26 cellular contexts compared by ENCODE assay signal in genomic region chr14:50985816-50986396, GRCh38. TPM values are rescaled to one million over a fixed set of nuclear protein-coding genes. Genes with fewer than 3 reads are reported as not detected.
A peak's percentile ranks its signal among the peaks of the same experiment; 100 is the strongest.
DNase-seq lines count a peak whose midpoint lies in the region; ATAC-seq and TF ChIP-seq lines count a peak whose summit lies in the region.
"Had no signal": no experiment of that assay in that cellular context is flagged by ENCODE, and none has a peak within 500 bp of the region (broad histone marks: within the 10 kb centered on the region; RNA-seq: fewer than 3 reads in every experiment).

No MANE protein-coding gene starts in this region.

- no peak for TF ChIP-seq POLR2A in body of pancreas (IDR thresholded peaks at IDR 0.05)

- H2BK5ac ChIP-seq in neuronal stem cell (ENCODE audit: low read length), result no peak overlapping the region

- no peak overlapping the region for H2BK15ac ChIP-seq in neuronal stem cell (ENCODE audit: low read length)

- H3K27ac ChIP-seq in brain microvascular endothelial cell (no peak overlapping the region), neuronal stem cell (replicated peaks; ENCODE audit: low read length) (no peak overlapping the region), body of pancreas (no peak overlapping the region)
- H3K27ac ChIP-seq: BLaER1, suprapubic skin had no signal

- ATAC-seq in body of pancreas, result no peak

- H3K23ac ChIP-seq in neuronal stem cell (ENCODE audit: low read depth, low read length, poor library complexity), result peak overlapping the region; percentile 1

- H3K9ac ChIP-seq in neuronal stem cell (ENCODE audit: low read depth, low read length, poor library complexity), result no peak overlapping the region
- H3K9ac ChIP-seq: BLaER1 had no signal

- H3K27me3 ChIP-seq in HAP-1 (ENCODE audit: low read depth) (no peaks in the 10 kb centered on the region), brain microvascular endothelial cell (replicated peaks) (no peaks in the 10 kb centered on the region), neuronal stem cell (ENCODE audit: control insufficient read depth in 3 of 3, insufficient read depth in 3 of 3, low read depth in 1 of 3, low read length in 3 of 3) (no peaks in the 10 kb centered on the region), body of pancreas (no peaks in the 10 kb centered on the region)
- H3K27me3 ChIP-seq: BLaER1, MG63, suprapubic skin had no signal

- no peak overlapping the region for H4K8ac ChIP-seq in neuronal stem cell (ENCODE audit: low read depth, low read length)

- no peak overlapping the region for H3K4ac ChIP-seq in neuronal stem cell (ENCODE audit: low read length)

- no CpG with 5 or more reads among the region's 15 CpGs for WGBS in neuronal stem cell (ENCODE audit: extremely low coverage in 2 of 2, insufficient read length in 2 of 2, insufficient replicate concordance in 1 of 2), 2 donors
- WGBS in body of pancreas, 2 donors, result 49 to 56% methylated on average over 15 of the region's 15 CpGs

- peaks cover 39% of the 10 kb centered on the region for H3K4me1 ChIP-seq in HAP-1
- H3K4me1 ChIP-seq in neuronal stem cell (ENCODE audit: control insufficient read depth in 2 of 2, insufficient read depth in 1 of 2, low read depth in 1 of 2, low read length in 2 of 2), result peaks cover 7 to 9% of the 10 kb centered on the region in 2 donors
- peaks cover 4% of the 10 kb centered on the region for H3K4me1 ChIP-seq in body of pancreas
- H3K4me1 ChIP-seq: BLaER1, suprapubic skin had no signal

- H3K36me3 ChIP-seq in HAP-1 (replicated peaks), result no peaks in the 10 kb centered on the region
- H3K36me3 ChIP-seq in brain microvascular endothelial cell (replicated peaks), result no peaks in the 10 kb centered on the region
- H3K36me3 ChIP-seq in neuronal stem cell (replicated peaks in 1 of 2; ENCODE audit: control insufficient read depth in 2 of 2, insufficient read depth in 2 of 2, low read length in 2 of 2), result no peaks in the 10 kb centered on the region
- H3K36me3 ChIP-seq in body of pancreas (replicated peaks in 1 of 2; ENCODE audit: insufficient read depth in 1 of 2, low read depth in 2 of 2), result no peaks in the 10 kb centered on the region
- H3K36me3 ChIP-seq: BLaER1, MG63, suprapubic skin had no signal

- no peak overlapping the region for H3K18ac ChIP-seq in neuronal stem cell (ENCODE audit: low read length)

- H3K4me3 ChIP-seq in HAP-1, result peak overlapping the region; percentile 5; the same call in 1 of the 2 replicates
- H3K4me3 ChIP-seq in brain microvascular endothelial cell (ENCODE audit: low read depth, low read length), result peak overlapping the region; percentile 7
- H3K4me3 ChIP-seq in neuronal stem cell (ENCODE audit: low read length in 2 of 2), result no peak overlapping the region
- no peak overlapping the region for H3K4me3 ChIP-seq in body of pancreas
- H3K4me3 ChIP-seq: BLaER1, lung, MG63, suprapubic skin had no signal

- H3K9me3 ChIP-seq in HAP-1, result no peaks in the 10 kb centered on the region
- no peaks in the 10 kb centered on the region for H3K9me3 ChIP-seq in neuronal stem cell (replicated peaks in 1 of 2; ENCODE audit: control insufficient read depth in 2 of 2, insufficient read depth in 1 of 2, low read depth in 1 of 2, low read length in 2 of 2)
- no peaks in the 10 kb centered on the region for H3K9me3 ChIP-seq in body of pancreas
- H3K9me3 ChIP-seq: BLaER1, Caco-2, MG63, suprapubic skin had no signal

- H2BK12ac ChIP-seq in neuronal stem cell (ENCODE audit: low read length), result no peak overlapping the region

- no peaks in the 10 kb centered on the region for H3K79me1 ChIP-seq in neuronal stem cell (ENCODE audit: low read depth, low read length)

- peak overlapping the region; percentile 54 for H2AFZ ChIP-seq in neuronal stem cell (ENCODE audit: low read length)

- in situ Hi-C loops in HAP-1 (cut with MboI; ENCODE audit: low sequenced_read_pairs) (loop anchor here (5.0 kb wide), 1 partner anchor 106 kb away; no protein-coding TSS in a partner anchor), brain microvascular endothelial cell (cut with HindIII; ENCODE audit: low pct_ligation_motif_present, low sequenced_read_pairs) (no loop called here)

- H3K4me2 ChIP-seq in neuronal stem cell (ENCODE audit: insufficient read depth, low read length, poor library complexity, severe bottlenecking), result no peak overlapping the region
- H3K4me2 ChIP-seq: BLaER1 had no signal

- H3K14ac ChIP-seq in neuronal stem cell (ENCODE audit: low read length), result peak overlapping the region; percentile 56

- H2AK5ac ChIP-seq in neuronal stem cell (ENCODE audit: low read depth, low read length), result no peak overlapping the region

- DNase-seq in HAP-1 (ENCODE audit: low spot score in 2 of 2) (peak; percentile 74 to 85), brain microvascular endothelial cell (no peak), iPS DF 19.7 (ENCODE audit: low read depth, low spot score) (peak; percentile 25), neuronal stem cell (ENCODE audit: low spot score) (no peak), NCI-H1930 (lab: John Stamatoyannopoulos, UW) (no peak), body of pancreas (no peak)
- no peak for DNase-seq in stimulated activated CD4-positive, alpha-beta T cell treated with anti-CD3 and anti-CD28 coated beads, Interleukin-2, amount 100 ng/mL, for 24 hours
- no peak for DNase-seq in activated effector memory CD4-positive, alpha-beta T cell treated with anti-CD3 and anti-CD28 coated beads, Interleukin-2, amount 50 U/mL, for 16 hours
- DNase-seq: activated CD4-positive, alpha-beta T cell treated with anti-CD3 and anti-CD28 coated beads, Interleukin-2, amount 50 U/mL, for 4 hours; activated CD4-positive, CD25-positive, alpha-beta regulatory T cell; aorta; Caco-2; DND-41; effector CD4-positive, alpha-beta T cell; foreskin fibroblast; KBM-7; MG63; NCI-H1417; NCI-H2081 treated with DMSO at 0.1 percent for 48 hours; Right ventricle myocardium superior; small intestine; stimulated activated CD4-positive, alpha-beta T cell treated with anti-CD3 and anti-CD28 coated beads, Interleukin-1b, Interleukin-23, amount 100 ng/mL, for 48 hours; SW 1271 had no signal

- no peak overlapping the region for H4K91ac ChIP-seq in neuronal stem cell (ENCODE audit: low read depth, low read length, poor library complexity)

- H2BK120ac ChIP-seq in neuronal stem cell (ENCODE audit: low read depth, low read length), result no peak overlapping the region

- intact Hi-C loops in body of pancreas (cut with DNase I), result no loop called here

- TF ChIP-seq CTCF in brain microvascular endothelial cell (IDR thresholded peaks at IDR 0.05; ENCODE audit: low read depth, low read length, missing control alignments) (no peak), body of pancreas (IDR thresholded peaks at IDR 0.05) (no peak)

RNA-seq across cellular contexts. Expression of gene PYGL, which starts 41.6 kb away (rescaled TPM):
- polyA plus RNA-seq in neuronal stem cell (2013, experiment 1 of 2), result 29.2 TPM
- polyA plus RNA-seq in neuronal stem cell (2013, experiment 2 of 2), result 29.4 TPM
- 10 to 100 TPM; 11.5 to 11.9 TPM for total RNA-seq in body of pancreas

Comparison
In these comparisons a context has a peak if more than half of its experiments do, and no peak if none do; other contexts are left out.
1. DNase-seq: peak in HAP-1 (2 of 2) and iPS DF 19.7 (single experiment); none in brain microvascular endothelial cell (single experiment), neuronal stem cell (single experiment), NCI-H1930 (0 of 2), body of pancreas (0 of 4), stimulated activated CD4-positive, alpha-beta T cell treated with anti-CD3 and anti-CD28 coated beads, Interleukin-2, amount 100 ng/mL, for 24 hours (0 of 2) and activated effector memory CD4-positive, alpha-beta T cell treated with anti-CD3 and anti-CD28 coated beads, Interleukin-2, amount 50 U/mL, for 16 hours (single experiment).
2. H3K4me3 ChIP-seq: peak in HAP-1 (single experiment) and brain microvascular endothelial cell (single experiment); none in neuronal stem cell (0 of 2) and body of pancreas (0 of 2).